Comparison of ENCODE assay signal across 8 cellular contexts in the genomic region with DNA sequence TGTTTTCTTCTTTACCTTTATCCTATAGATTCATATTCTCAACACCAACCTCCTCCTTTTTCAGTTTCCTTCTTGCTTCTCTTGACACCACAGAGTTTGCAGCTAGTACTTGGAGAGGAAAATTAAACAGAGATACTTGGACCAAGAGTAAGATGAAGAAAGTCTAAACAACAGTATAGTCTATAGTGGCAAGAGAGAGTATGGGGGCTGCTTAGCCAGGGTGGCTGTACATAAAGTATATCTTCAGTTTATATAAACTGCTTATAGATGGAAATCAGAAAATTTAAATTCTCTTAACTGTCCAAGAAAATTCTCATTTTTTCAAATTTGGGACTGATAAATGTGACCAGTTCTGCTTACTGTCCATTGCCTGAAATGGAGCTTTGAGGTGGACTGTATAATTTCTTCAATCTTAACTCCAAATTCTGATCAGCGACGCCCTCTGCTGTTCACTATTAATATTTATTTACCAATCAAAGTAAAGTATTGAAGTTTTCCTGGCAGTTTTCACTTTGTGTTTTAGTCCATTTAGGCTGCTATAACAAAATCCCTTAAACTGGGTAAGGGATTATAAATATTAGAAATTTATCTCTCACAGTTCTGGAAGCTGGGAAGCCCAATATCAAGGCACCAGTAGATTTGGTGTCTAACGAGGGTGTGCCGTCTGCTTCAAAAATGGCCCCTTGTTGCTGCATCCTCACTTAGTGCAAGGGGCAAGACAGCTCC. TPM values are rescaled to one million over a fixed set of nuclear protein-coding genes. Genes with fewer than 3 reads are reported as not detected.
DNase-seq lines count a peak whose midpoint lies in the region; ATAC-seq and TF ChIP-seq lines count a peak whose summit lies in the region.

No MANE protein-coding gene starts in this region.

- no peaks in the 10 kb centered on the region for H3K27me3 Mint-ChIP-seq in activated CD8-positive, alpha-beta T cell treated with anti-CD3 and anti-CD28 coated beads, Interleukin-2, amount 10 ng/mL, durations not matched to agents 7 days and 5 days (ENCODE audit: low read depth)
- H3K27me3 Mint-ChIP-seq in stimulated activated memory B cell treated with anti-CD40 and anti-IgM and Interleukin-4, amounts not matched to agents 10 μg/mL and 1 μg/mL and 100 μg/mL, for 72 hours: no peaks in the 10 kb centered on the region

- peaks cover 8% of the 10 kb centered on the region for H3K4me1 Mint-ChIP-seq in activated CD8-positive, alpha-beta T cell treated with anti-CD3 and anti-CD28 coated beads, Interleukin-2, amount 10 ng/mL, durations not matched to agents 7 days and 5 days (ENCODE audit: low read depth)
- H3K4me1 Mint-ChIP-seq in stimulated activated memory B cell treated with anti-CD40 and anti-IgM and Interleukin-4, amounts not matched to agents 10 μg/mL and 1 μg/mL and 100 μg/mL, for 72 hours: no peaks in the 10 kb centered on the region

- no peak overlapping the region for H3K27ac Mint-ChIP-seq in activated CD8-positive, alpha-beta T cell treated with anti-CD3 and anti-CD28 coated beads, Interleukin-2, amount 10 ng/mL, durations not matched to agents 7 days and 5 days
- H3K27ac Mint-ChIP-seq in stimulated activated memory B cell treated with anti-CD40 and anti-IgM and Interleukin-4, amounts not matched to agents 10 μg/mL and 1 μg/mL and 100 μg/mL, for 72 hours: no peak overlapping the region

- peak; percentile 3 for TF ChIP-seq CTCF in NB4 (IDR thresholded peaks at IDR 0.05; ENCODE audit: low read depth, low read length)
- peak; percentile 45 to 70 for TF ChIP-seq CTCF in right atrium auricular region (IDR thresholded peaks at IDR 0.05)

- no peak for ATAC-seq in activated CD8-positive, alpha-beta T cell treated with anti-CD3 and anti-CD28 coated beads, Interleukin-2, amount 10 ng/mL, durations not matched to agents 7 days and 5 days
- peak; percentile 34 for ATAC-seq in stimulated activated memory B cell treated with anti-CD40 and anti-IgM and Interleukin-4, amounts not matched to agents 10 μg/mL and 1 μg/mL and 100 μg/mL, for 72 hours
- no peak for ATAC-seq in GM21381 (IDR thresholded peaks at IDR 0.05; ENCODE audit: unreplicated experiment)
- ATAC-seq in GM18909 (IDR thresholded peaks at IDR 0.05; ENCODE audit: poor library complexity, unreplicated experiment): no peak

- peaks cover 49% of the 10 kb centered on the region for H3K36me3 Mint-ChIP-seq in activated CD8-positive, alpha-beta T cell treated with anti-CD3 and anti-CD28 coated beads, Interleukin-2, amount 10 ng/mL, durations not matched to agents 7 days and 5 days (ENCODE audit: low read depth)
- peaks cover 17% of the 10 kb centered on the region for H3K36me3 Mint-ChIP-seq in stimulated activated memory B cell treated with anti-CD40 and anti-IgM and Interleukin-4, amounts not matched to agents 10 μg/mL and 1 μg/mL and 100 μg/mL, for 72 hours

- H3K9me3 ChIP-seq in right atrium auricular region: no peaks in the 10 kb centered on the region

- no peak overlapping the region for H3K4me3 ChIP-seq in NB4 (ENCODE audit: low read depth, low read length)
- H3K4me3 ChIP-seq in right atrium auricular region: no peak overlapping the region

- no peak overlapping the region for H3K4me3 Mint-ChIP-seq in activated CD8-positive, alpha-beta T cell treated with anti-CD3 and anti-CD28 coated beads, Interleukin-2, amount 10 ng/mL, durations not matched to agents 7 days and 5 days
- no peak overlapping the region for H3K4me3 Mint-ChIP-seq in stimulated activated memory B cell treated with anti-CD40 and anti-IgM and Interleukin-4, amounts not matched to agents 10 μg/mL and 1 μg/mL and 100 μg/mL, for 72 hours

- no peak for TF ChIP-seq POLR2A in NB4 (IDR thresholded peaks at IDR 0.05; ENCODE audit: extremely low read depth, insufficient read length)

- DNase-seq in stimulated activated CD4-positive, alpha-beta T cell treated with anti-CD3 and anti-CD28 coated beads, Interleukin-12 subunit alpha, Interleukin-12 subunit beta, amount 100 ng/mL, for 4 hours: peak; percentile 15
- no peak for DNase-seq in stimulated activated CD4-positive, alpha-beta T cell treated with anti-CD3 and anti-CD28 coated beads, Interleukin-1b, Interleukin-23, amount 100 ng/mL, for 48 hours
- DNase-seq in NB4 (ENCODE audit: low read depth): peak; percentile 44
- peak; percentile 28 for DNase-seq in activated CD8-positive, alpha-beta T cell treated with anti-CD3 and anti-CD28 coated beads, Interleukin-2, amount 10 ng/mL, durations not matched to agents 7 days and 5 days
- DNase-seq in right atrium auricular region (ENCODE audit: low spot score): no peak

- no peak overlapping the region for H3K27ac ChIP-seq in right atrium auricular region

- no peaks in the 10 kb centered on the region for H3K9me3 Mint-ChIP-seq in activated CD8-positive, alpha-beta T cell treated with anti-CD3 and anti-CD28 coated beads, Interleukin-2, amount 10 ng/mL, durations not matched to agents 7 days and 5 days (ENCODE audit: insufficient read depth)
- H3K9me3 Mint-ChIP-seq in stimulated activated memory B cell treated with anti-CD40 and anti-IgM and Interleukin-4, amounts not matched to agents 10 μg/mL and 1 μg/mL and 100 μg/mL, for 72 hours: no peaks in the 10 kb centered on the region

- H3K4me1 ChIP-seq in right atrium auricular region: no peaks in the 10 kb centered on the region

- CTCF ChIA-PET in activated CD8-positive, alpha-beta T cell treated with anti-CD3 and anti-CD28 coated beads, Interleukin-2, amount 10 ng/mL, durations not matched to agents 7 days and 5 days (lab: Charles Lee): interaction anchor here (0.8 to 3.4 kb wide), 19 partner anchors 8 to 1120 kb away, joined by 3 to 30 read pairs (median 6); partner anchors contain the start of genes F5 and METTL18

- POLR2A ChIA-PET in activated CD8-positive, alpha-beta T cell treated with anti-CD3 and anti-CD28 coated beads, Interleukin-2, amount 10 ng/mL, durations not matched to agents 7 days and 5 days (lab: Charles Lee): interaction anchor here (0.7 kb wide), 1 partner anchor 222 kb away, joined by 3 read pairs; no protein-coding TSS in a partner anchor

- no peaks in the 10 kb centered on the region for H3K36me3 ChIP-seq in right atrium auricular region

- H3K27me3 ChIP-seq in right atrium auricular region: no peaks in the 10 kb centered on the region

RNA-seq across cellular contexts. Expression of gene METTL18, which starts 14.8 kb away (rescaled TPM):
- 10 to 100 TPM in 1 of 2 experiments, 1 to 10 TPM in 1; 9.8 to 10.2 TPM for total RNA-seq in activated CD8-positive, alpha-beta T cell treated with anti-CD3 and anti-CD28 coated beads, Interleukin-2, amount 10 ng/mL, durations not matched to agents 7 days and 5 days
- total RNA-seq in right atrium auricular region: 1 to 10 TPM; 4.0 to 5.7 TPM

Comparison
In these comparisons a context has a peak if more than half of its experiments do, and no peak if none do; other contexts are left out.
1. DNase-seq: peak in stimulated activated CD4-positive, alpha-beta T cell treated with anti-CD3 and anti-CD28 coated beads, Interleukin-12 subunit alpha, Interleukin-12 subunit beta, amount 100 ng/mL, for 4 hours (single experiment), NB4 (single experiment) and activated CD8-positive, alpha-beta T cell treated with anti-CD3 and anti-CD28 coated beads, Interleukin-2, amount 10 ng/mL, durations not matched to agents 7 days and 5 days (single experiment); none in stimulated activated CD4-positive, alpha-beta T cell treated with anti-CD3 and anti-CD28 coated beads, Interleukin-1b, Interleukin-23, amount 100 ng/mL, for 48 hours (single experiment) and right atrium auricular region (single experiment).